1 cellular context compared by ENCODE assay signal in genomic region chr13:107284168-107284567, GRCh38.
TF ChIP-seq lines count a peak whose summit lies in the region.

No MANE protein-coding gene starts in this region.

TF ChIP-seq in SK-N-SH treated with all-trans-retinoic acid at 6 μM for 48 hours, 23 proteins besides CTCF, POLR2A, EP300 and RAD21 (continued from another document):
- TF ChIP-seq, protein P1, sequence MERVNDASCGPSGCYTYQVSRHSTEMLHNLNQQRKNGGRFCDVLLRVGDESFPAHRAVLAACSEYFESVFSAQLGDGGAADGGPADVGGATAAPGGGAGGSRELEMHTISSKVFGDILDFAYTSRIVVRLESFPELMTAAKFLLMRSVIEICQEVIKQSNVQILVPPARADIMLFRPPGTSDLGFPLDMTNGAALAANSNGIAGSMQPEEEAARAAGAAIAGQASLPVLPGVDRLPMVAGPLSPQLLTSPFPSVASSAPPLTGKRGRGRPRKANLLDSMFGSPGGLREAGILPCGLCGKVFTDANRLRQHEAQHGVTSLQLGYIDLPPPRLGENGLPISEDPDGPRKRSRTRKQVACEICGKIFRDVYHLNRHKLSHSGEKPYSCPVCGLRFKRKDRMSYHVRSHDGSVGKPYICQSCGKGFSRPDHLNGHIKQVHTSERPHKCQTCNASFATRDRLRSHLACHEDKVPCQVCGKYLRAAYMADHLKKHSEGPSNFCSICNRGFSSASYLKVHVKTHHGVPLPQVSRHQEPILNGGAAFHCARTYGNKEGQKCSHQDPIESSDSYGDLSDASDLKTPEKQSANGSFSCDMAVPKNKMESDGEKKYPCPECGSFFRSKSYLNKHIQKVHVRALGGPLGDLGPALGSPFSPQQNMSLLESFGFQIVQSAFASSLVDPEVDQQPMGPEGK (CRISPR knock-in tag; IDR thresholded peaks at IDR 0.05; ENCODE audit: borderline replicate concordance), result no peak
- no peak for TF ChIP-seq TOX (CRISPR knock-in tag; IDR thresholded peaks at IDR 0.05; ENCODE audit: borderline replicate concordance)
